1 cellular context compared by ENCODE assay signal in genomic region chr19:1283207-1283916, GRCh38.
TF ChIP-seq lines count a peak whose summit lies in the region.

No MANE protein-coding gene starts in this region.

TF ChIP-seq in HEK293, 187 proteins besides CTCF, POLR2A, EP300 and RAD21 (continued from another document):
- TF ChIP-seq ZNF513 (tag by site-specific recombination; IDR thresholded peaks at IDR 0.05) (no peak), GLI2 (tag by site-specific recombination; IDR thresholded peaks at IDR 0.05; ENCODE audit: borderline replicate concordance, low read depth) (no peak), ZNF670 (tag by site-specific recombination; IDR thresholded peaks at IDR 0.05; ENCODE audit: low read depth) (no peak), SCRT2 (tag by site-specific recombination; IDR thresholded peaks at IDR 0.05) (0 out of 2 replicates have a peak, but pooled peaks have one; percentile 16), HIC1 (tag by site-specific recombination; IDR thresholded peaks at IDR 0.05) (0 out of 2 replicates have a peak, but pooled peaks have one; percentile 8), ZNF274 (IDR thresholded peaks at IDR 0.05; ENCODE audit: low read length) (no peak), ZNF274 (tag by site-specific recombination; IDR thresholded peaks at IDR 0.05; ENCODE audit: borderline replicate concordance) (no peak)
